25 cellular contexts compared by ENCODE assay signal in the genomic region with DNA sequence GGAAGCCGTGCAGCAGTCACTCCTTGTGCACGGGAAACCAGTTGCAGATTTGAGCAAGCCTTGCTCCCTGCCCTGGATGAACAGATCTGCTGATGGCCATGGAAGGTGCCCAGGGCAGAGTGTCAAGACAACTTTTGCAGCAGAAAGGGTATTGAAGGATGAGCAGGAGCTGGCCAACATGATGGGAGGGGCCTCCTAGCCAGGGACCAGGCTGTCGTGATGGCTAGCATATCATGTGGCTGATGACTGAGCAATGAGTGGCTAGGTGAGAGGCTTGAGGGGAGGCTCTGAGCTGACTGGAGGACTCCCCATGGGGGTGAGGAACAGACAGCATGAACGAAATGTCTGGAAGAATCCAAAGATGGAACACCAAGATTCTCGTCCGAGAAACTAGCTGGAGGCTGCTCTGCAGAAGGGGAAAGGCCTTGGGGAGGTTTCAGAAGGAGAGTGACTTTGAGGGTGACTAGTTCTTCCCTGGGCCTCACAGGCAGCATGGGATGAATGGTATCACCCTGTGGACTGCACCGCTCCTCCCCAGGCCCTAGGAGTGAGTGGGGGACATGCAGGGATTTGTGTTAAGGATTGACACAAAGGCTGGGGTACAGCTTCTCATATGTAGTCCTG. TPM values are rescaled to one million over a fixed set of nuclear protein-coding genes. Genes with fewer than 3 reads are reported as not detected.
A peak's percentile ranks its signal among the peaks of the same experiment; 100 is the strongest.
DNase-seq lines count a peak whose midpoint lies in the region; ATAC-seq and TF ChIP-seq lines count a peak whose summit lies in the region.
"Had no signal": no experiment of that assay in that cellular context is flagged by ENCODE, and none has a peak within 500 bp of the region (broad histone marks: within the 10 kb centered on the region; RNA-seq: fewer than 3 reads in every experiment).

No MANE protein-coding gene starts in this region.

- no peak overlapping the region for H3K27ac ChIP-seq in HEK293 (ENCODE audit: extremely low read depth, low read depth, low read length)
- H3K27ac ChIP-seq in sigmoid colon, result peak overlapping the region in 3 of 4 donors; percentile 33 to 68 (median 35)
- H3K27ac ChIP-seq: upper lobe of left lung had no signal

- no peak for TF ChIP-seq POLR2A in sigmoid colon (IDR thresholded peaks at IDR 0.05)

- H3K9me3 Mint-ChIP-seq in CD14-positive monocyte (peaks cover 0 to 4% (median 0%) of the 10 kb centered on the region in 7 donors), glutamatergic neuron (ENCODE audit: unreplicated experiment) (no peaks in the 10 kb centered on the region)
- H3K9me3 Mint-ChIP-seq: activated CD4-positive, alpha-beta memory T cell treated with anti-CD3 and anti-CD28 coated beads, Interleukin-2, amount 10 ng/mL, durations not matched to agents 7 days and 5 days; activated naive CD4-positive, alpha-beta T cell treated with anti-CD3 and anti-CD28 coated beads, Interleukin-2, amount 50 U/mL, for 72 hours; activated T-helper 17 cell treated with anti-CD3 and anti-CD28 coated beads, Interleukin-2, amount 50 U/mL, for 72 hours; natural killer cell had no signal

- H3K36me3 ChIP-seq in HEK293 (ENCODE audit: control insufficient read depth in 2 of 2, insufficient read depth in 1 of 2, low read length in 2 of 2) (no peaks in the 10 kb centered on the region), adipocyte (ENCODE audit: control insufficient read depth, insufficient read depth, low read length, severe bottlenecking) (no peaks in the 10 kb centered on the region), sigmoid colon (no peaks in the 10 kb centered on the region)
- H3K36me3 ChIP-seq: upper lobe of left lung had no signal

- DNase-seq in CD14-positive monocyte (ENCODE audit: low spot score) (no peak), adipocyte (ENCODE audit: low read depth) (no peak), sigmoid colon (no peak), NCI-H2171 treated with DMSO at 0.1 percent for 48 hours (lab: John Stamatoyannopoulos, UW) (no peak), NCI-H774 (lab: John Stamatoyannopoulos, UW) (no peak), glutamatergic neuron (no peak)
- DNase-seq: activated CD4-positive, alpha-beta memory T cell treated with anti-CD3 and anti-CD28 coated beads, Interleukin-2, amount 10 ng/mL, durations not matched to agents 7 days and 5 days; activated CD4-positive, alpha-beta T cell treated with anti-CD3 and anti-CD28 coated beads for 1 hour; C1 segment of cervical spinal cord; cerebellar nuclear complex; islet precursor cell; Kasumi-1; natural killer cell; NCI-H1048; NCI-H1694 treated with DMSO at 0.1 percent for 48 hours; NCI-H524 treated with DMSO at 0.1 percent for 48 hours; occipital lobe; stimulated activated CD4-positive, alpha-beta T cell treated with anti-CD3 and anti-CD28 coated beads, Interleukin-1b, Interleukin-23, amount 100 ng/mL, for 48 hours; stimulated activated CD8-positive, alpha-beta memory T cell treated with anti-CD3 and anti-CD28 coated beads, Interleukin-4, amount 100 ng/mL, for 48 hours; upper lobe of left lung had no signal

- peaks cover 2% of the 10 kb centered on the region; the same call in 1 of the 2 replicates for H3K4me1 ChIP-seq in HEK293 (ENCODE audit: control insufficient read depth, insufficient read depth, low read length)
- H3K4me1 ChIP-seq in adipocyte (ENCODE audit: control insufficient read depth, insufficient read depth, low read length), result peaks cover 43% of the 10 kb centered on the region
- peaks cover 0 to 46% (median 41%) of the 10 kb centered on the region in 4 donors for H3K4me1 ChIP-seq in sigmoid colon

- H3K9me3 ChIP-seq in HEK293 (ENCODE audit: control insufficient read depth, insufficient read depth, low read depth, low read length) (no peaks in the 10 kb centered on the region), adipocyte (ENCODE audit: control insufficient read depth, low read length) (no peaks in the 10 kb centered on the region), sigmoid colon (no peaks in the 10 kb centered on the region)
- H3K9me3 ChIP-seq: upper lobe of left lung had no signal

- POLR2A ChIA-PET in HEK293 (lab: Yijun Ruan, JAX), result no interaction called here

- H3K4me3 ChIP-seq in HEK293 (ENCODE audit: low read depth, low read length) (no peak overlapping the region), adipocyte (ENCODE audit: low read length) (no peak overlapping the region), sigmoid colon (no peak overlapping the region)
- H3K4me3 ChIP-seq: smooth muscle cell, upper lobe of left lung had no signal

- CTCF ChIA-PET in HEK293 (lab: Yijun Ruan, JAX), result interaction anchor here (1.0 kb wide), 1 partner anchor 88 kb away, joined by 3 read pairs; no protein-coding TSS in a partner anchor

- H3K4me1 Mint-ChIP-seq in CD14-positive monocyte (peaks cover 62% of the 10 kb centered on the region), glutamatergic neuron (ENCODE audit: low read depth, unreplicated experiment) (peaks cover 20% of the 10 kb centered on the region)
- H3K4me1 Mint-ChIP-seq: activated CD4-positive, alpha-beta memory T cell treated with anti-CD3 and anti-CD28 coated beads, Interleukin-2, amount 10 ng/mL, durations not matched to agents 7 days and 5 days; natural killer cell had no signal

- H3K36me3 Mint-ChIP-seq in CD14-positive monocyte, result peaks cover 7 to 11% of the 10 kb centered on the region in 2 donors
- H3K36me3 Mint-ChIP-seq in glutamatergic neuron (ENCODE audit: unreplicated experiment), result no peaks in the 10 kb centered on the region
- H3K36me3 Mint-ChIP-seq: activated naive CD4-positive, alpha-beta T cell treated with anti-CD3 and anti-CD28 coated beads, Interleukin-2, amount 50 U/mL, for 72 hours; natural killer cell had no signal

- H3K27ac Mint-ChIP-seq in CD14-positive monocyte (peak overlapping the region; percentile 5 to 91 (median 55)), glutamatergic neuron (ENCODE audit: unreplicated experiment) (no peak overlapping the region)
- H3K27ac Mint-ChIP-seq: activated CD4-positive, alpha-beta memory T cell treated with anti-CD3 and anti-CD28 coated beads, Interleukin-2, amount 10 ng/mL, durations not matched to agents 7 days and 5 days; natural killer cell had no signal

- no peak for TF ChIP-seq CTCF in CD14-positive monocyte (IDR thresholded peaks at IDR 0.05)
- TF ChIP-seq CTCF in HEK293 (tag by site-specific recombination; IDR thresholded peaks at IDR 0.05), result no peak
- TF ChIP-seq CTCF in sigmoid colon (IDR thresholded peaks at IDR 0.05), result no peak
- TF ChIP-seq CTCF in glutamatergic neuron (IDR thresholded peaks at IDR 0.05; ENCODE audit: partially characterized antibody, unreplicated experiment), result no peak

- H3K27me3 ChIP-seq in adipocyte (replicated peaks; ENCODE audit: control insufficient read depth, insufficient read depth, low read length), result no peaks in the 10 kb centered on the region
- no peaks in the 10 kb centered on the region for H3K27me3 ChIP-seq in sigmoid colon
- H3K27me3 ChIP-seq: upper lobe of left lung had no signal

- WGBS in sigmoid colon, 2 donors, result 89 to 92% methylated on average over 7 of the region's 7 CpGs

- peak overlapping the region; percentile 8 for H3K9ac ChIP-seq in adipocyte (ENCODE audit: low read length)

- intact Hi-C loops in CD14-positive monocyte (cut with micrococcal nuclease), result loop anchor here in 1 of 2 donors (2.0 kb wide), 1 partner anchor 16 kb away; no protein-coding TSS in a partner anchor
- intact Hi-C loops in sigmoid colon (cut with DNase I), result no loop called here

- no peak overlapping the region for H3K4me3 Mint-ChIP-seq in CD14-positive monocyte
- no peak overlapping the region for H3K4me3 Mint-ChIP-seq in glutamatergic neuron (ENCODE audit: unreplicated experiment)
- H3K4me3 Mint-ChIP-seq: activated CD4-positive, alpha-beta memory T cell treated with anti-CD3 and anti-CD28 coated beads, Interleukin-2, amount 10 ng/mL, durations not matched to agents 7 days and 5 days; activated T-helper 17 cell treated with anti-CD3 and anti-CD28 coated beads, Interleukin-2, amount 50 U/mL, for 72 hours; natural killer cell had no signal

- no peak for TF ChIP-seq EP300 in sigmoid colon (IDR thresholded peaks at IDR 0.05)

- no peak for ATAC-seq in HG02798 (IDR thresholded peaks at IDR 0.05; ENCODE audit: poor library complexity, unreplicated experiment)
- ATAC-seq: activated T-helper 17 cell treated with anti-CD3 and anti-CD28 coated beads, Interleukin-2, amount 50 U/mL, for 72 hours; natural killer cell had no signal

- H3K27me3 Mint-ChIP-seq in CD14-positive monocyte (ENCODE audit: low read depth in 3 of 3) (no peaks in the 10 kb centered on the region), glutamatergic neuron (ENCODE audit: unreplicated experiment) (peaks cover 4% of the 10 kb centered on the region)
- H3K27me3 Mint-ChIP-seq: activated CD4-positive, alpha-beta memory T cell treated with anti-CD3 and anti-CD28 coated beads, Interleukin-2, amount 10 ng/mL, durations not matched to agents 7 days and 5 days; activated T-helper 17 cell treated with anti-CD3 and anti-CD28 coated beads, Interleukin-2, amount 50 U/mL, for 72 hours had no signal

TF ChIP-seq in HEK293, 187 proteins besides CTCF, POLR2A, EP300 and RAD21 (continues in another document):
- TF ChIP-seq, protein P1, sequence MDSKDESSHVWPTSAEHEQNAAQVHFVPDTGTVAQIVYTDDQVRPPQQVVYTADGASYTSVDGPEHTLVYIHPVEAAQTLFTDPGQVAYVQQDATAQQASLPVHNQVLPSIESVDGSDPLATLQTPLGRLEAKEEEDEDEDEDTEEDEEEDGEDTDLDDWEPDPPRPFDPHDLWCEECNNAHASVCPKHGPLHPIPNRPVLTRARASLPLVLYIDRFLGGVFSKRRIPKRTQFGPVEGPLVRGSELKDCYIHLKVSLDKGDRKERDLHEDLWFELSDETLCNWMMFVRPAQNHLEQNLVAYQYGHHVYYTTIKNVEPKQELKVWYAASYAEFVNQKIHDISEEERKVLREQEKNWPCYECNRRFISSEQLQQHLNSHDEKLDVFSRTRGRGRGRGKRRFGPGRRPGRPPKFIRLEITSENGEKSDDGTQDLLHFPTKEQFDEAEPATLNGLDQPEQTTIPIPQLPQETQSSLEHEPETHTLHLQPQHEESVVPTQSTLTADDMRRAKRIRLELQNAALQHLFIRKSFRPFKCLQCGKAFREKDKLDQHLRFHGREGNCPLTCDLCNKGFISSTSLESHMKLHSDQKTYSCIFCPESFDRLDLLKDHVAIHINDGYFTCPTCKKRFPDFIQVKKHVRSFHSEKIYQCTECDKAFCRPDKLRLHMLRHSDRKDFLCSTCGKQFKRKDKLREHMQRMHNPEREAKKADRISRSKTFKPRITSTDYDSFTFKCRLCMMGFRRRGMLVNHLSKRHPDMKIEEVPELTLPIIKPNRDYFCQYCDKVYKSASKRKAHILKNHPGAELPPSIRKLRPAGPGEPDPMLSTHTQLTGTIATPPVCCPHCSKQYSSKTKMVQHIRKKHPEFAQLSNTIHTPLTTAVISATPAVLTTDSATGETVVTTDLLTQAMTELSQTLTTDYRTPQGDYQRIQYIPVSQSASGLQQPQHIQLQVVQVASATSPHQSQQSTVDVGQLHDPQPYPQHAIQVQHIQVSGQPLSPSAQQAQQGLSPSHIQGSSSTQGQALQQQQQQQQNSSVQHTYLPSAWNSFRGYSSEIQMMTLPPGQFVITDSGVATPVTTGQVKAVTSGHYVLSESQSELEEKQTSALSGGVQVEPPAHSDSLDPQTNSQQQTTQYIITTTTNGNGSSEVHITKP (tag by site-specific recombination; IDR thresholded peaks at IDR 0.05), result peak; percentile 73

RNA-seq across cellular contexts. Expression of a gene that starts 18.5 kb away (rescaled TPM):
- polyA plus RNA-seq in CD14-positive monocyte, result 1 to 10 TPM in 1 of 2 donors, under 1 TPM in 1; 0.67 to 2.0 TPM
- total RNA-seq in sigmoid colon, result 10 to 100 TPM in 3 of 4 donors, 1 to 10 TPM in 1; 9.9 to 19.1 (median 12.3) TPM
- 10 to 100 TPM in 1 of 3 donors, 1 to 10 TPM in 2; 1.8 to 13.9 (median 5.3) TPM for polyA plus RNA-seq in sigmoid colon
- total RNA-seq in glutamatergic neuron (ENCODE audit: unreplicated experiment), result 4.4 TPM
